In the genomic region with DNA sequence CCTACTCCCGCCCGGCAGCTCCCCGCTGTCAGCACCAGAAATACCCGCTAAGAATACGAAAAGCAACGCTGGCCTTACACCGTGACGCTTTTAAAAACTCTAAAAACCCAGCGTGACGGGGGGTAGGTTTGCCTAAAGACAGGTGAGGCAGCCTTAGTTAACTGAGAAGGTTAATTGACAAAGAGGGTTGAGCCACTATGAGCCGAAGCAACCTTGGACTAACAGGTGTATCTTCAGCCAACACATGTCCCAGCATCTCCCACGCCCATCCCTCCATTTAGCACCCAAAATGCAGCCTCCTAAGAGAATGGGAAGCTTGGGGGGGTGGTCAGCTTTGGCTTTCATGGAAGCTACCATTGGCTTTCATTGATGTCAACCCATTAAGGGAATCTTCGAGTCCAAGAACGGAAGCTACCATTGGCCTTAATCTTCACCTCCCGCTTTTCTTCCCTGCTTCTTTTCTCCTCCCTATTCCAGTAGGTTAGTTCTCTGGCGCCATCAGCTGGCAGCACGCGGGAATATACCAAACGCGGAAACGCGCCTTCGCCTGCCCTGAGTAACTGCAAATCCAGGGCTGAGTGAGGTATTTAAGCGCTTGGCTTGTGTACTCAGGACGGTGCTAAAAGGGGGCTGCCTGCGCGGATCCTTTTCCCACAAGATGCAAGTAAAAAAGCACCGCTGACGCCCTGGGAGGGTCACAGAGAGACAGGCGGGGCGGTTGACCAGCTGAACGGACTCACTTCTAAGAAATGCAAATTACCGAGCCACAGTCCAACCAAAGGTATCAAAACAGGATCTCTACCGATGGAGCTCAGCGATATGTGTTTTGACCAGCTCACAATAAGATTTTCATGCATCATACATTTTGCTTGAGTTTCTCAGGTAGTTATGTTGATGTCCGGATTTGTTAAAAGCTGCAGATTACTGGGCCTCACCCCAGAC, we compare ENCODE assay signal across 9 cellular contexts. TPM values are rescaled to one million over a fixed set of nuclear protein-coding genes. Genes with fewer than 3 reads are reported as not detected.
A peak's percentile ranks its signal among the peaks of the same experiment; 100 is the strongest.
DNase-seq lines count a peak whose midpoint lies in the region; ATAC-seq and TF ChIP-seq lines count a peak whose summit lies in the region.
"Had no signal": no experiment of that assay in that cellular context is flagged by ENCODE, and none has a peak within 500 bp of the region (broad histone marks: within the 10 kb centered on the region; RNA-seq: fewer than 3 reads in every experiment).

No MANE protein-coding gene starts in this region.

- ATAC-seq in HG02981 (IDR thresholded peaks at IDR 0.05; ENCODE audit: unreplicated experiment) (peak; percentile 52), PC-3 (peak; percentile 81), right lobe of liver (peak; percentile 94 to 97 (median 95))
- ATAC-seq: gastrocnemius medialis had no signal

- H2AFZ ChIP-seq in PC-3 (ENCODE audit: low read length), result peak overlapping the region; percentile 59

- H3K9me3 Mint-ChIP-seq in activated CD4-positive, alpha-beta T cell treated with anti-CD3 and anti-CD28 coated beads, Interleukin-2, amount 10 ng/mL, durations not matched to agents 7 days and 5 days, result no peaks in the 10 kb centered on the region

- H3K79me2 ChIP-seq in PC-3 (ENCODE audit: low read length), result no peaks in the 10 kb centered on the region

- H3K27me3 ChIP-seq in PC-3 (ENCODE audit: low read length) (peaks cover 20% of the 10 kb centered on the region), right lobe of liver (no peaks in the 10 kb centered on the region), testis (no peaks in the 10 kb centered on the region)

- H3K4me1 Mint-ChIP-seq in activated CD4-positive, alpha-beta T cell treated with anti-CD3 and anti-CD28 coated beads, Interleukin-2, amount 10 ng/mL, durations not matched to agents 7 days and 5 days, result no peaks in the 10 kb centered on the region

- H3K27me3 Mint-ChIP-seq in activated CD4-positive, alpha-beta T cell treated with anti-CD3 and anti-CD28 coated beads, Interleukin-2, amount 10 ng/mL, durations not matched to agents 7 days and 5 days, result peaks cover 35% of the 10 kb centered on the region

- H4K20me1 ChIP-seq in PC-3 (ENCODE audit: low read length), result no peaks in the 10 kb centered on the region

- no TSS peak for BruUV-seq in PC-3 (replicated peaks; lab: Mats Ljungman, UMichigan)

- H3K4me3 ChIP-seq in PC-3 (ENCODE audit: low read length), result no peak overlapping the region
- peak overlapping the region in 1 of 3 donors; percentile 39 for H3K4me3 ChIP-seq in right lobe of liver
- peak overlapping the region; percentile 25 to 26 for H3K4me3 ChIP-seq in testis
- H3K4me3 ChIP-seq: gastrocnemius medialis had no signal

- peak; percentile 90 for TF ChIP-seq CTCF in PC-3 (conservative IDR thresholded peaks at IDR 0.05; ENCODE audit: low read depth, low read length)
- TF ChIP-seq CTCF in right lobe of liver (IDR thresholded peaks at IDR 0.05), result peak; percentile 52 to 76 (median 64)
- TF ChIP-seq CTCF in testis (IDR thresholded peaks at IDR 0.05), result peak in 1 of 3 experiments; percentile 57

- H3K9me2 ChIP-seq in PC-3 (replicated peaks; ENCODE audit: low read length), result no peaks in the 10 kb centered on the region

- CTCF ChIA-PET in activated CD4-positive, alpha-beta T cell treated with anti-CD3 and anti-CD28 coated beads, Interleukin-2, amount 10 ng/mL, durations not matched to agents 7 days and 5 days (lab: Charles Lee), result no interaction called here
- CTCF ChIA-PET in PC-3 (lab: Charles Lee), result interaction anchor here (0.6 to 1.5 kb wide), 3 partner anchors 71 to 257 kb away, joined by 3 to 7 read pairs (median 5); no protein-coding TSS in a partner anchor

- H3K9ac ChIP-seq in PC-3 (ENCODE audit: low read length), result no peak overlapping the region

- H3K36me3 ChIP-seq in PC-3 (ENCODE audit: low read depth, low read length) (no peaks in the 10 kb centered on the region), right lobe of liver (no peaks in the 10 kb centered on the region), testis (ENCODE audit: low read depth, missing control alignments) (no peaks in the 10 kb centered on the region)
- H3K36me3 ChIP-seq: gastrocnemius medialis had no signal

- no peak for TF ChIP-seq POLR2A in right lobe of liver (IDR thresholded peaks at IDR 0.05)
- no peak for TF ChIP-seq POLR2A in testis (IDR thresholded peaks at IDR 0.05)

- no peaks in the 10 kb centered on the region for H3F3A ChIP-seq in PC-3 (ENCODE audit: low read length, unreplicated experiment)

- H3K4me1 ChIP-seq in PC-3 (ENCODE audit: insufficient read depth, low read length) (no peaks in the 10 kb centered on the region; the same call in 1 of the 2 replicates), right lobe of liver (peaks cover 0 to 11% (median 3%) of the 10 kb centered on the region in 4 donors), testis (peaks cover 3% of the 10 kb centered on the region)
- H3K4me1 ChIP-seq: gastrocnemius medialis had no signal

- no peak overlapping the region for H3K4me3 Mint-ChIP-seq in activated CD4-positive, alpha-beta T cell treated with anti-CD3 and anti-CD28 coated beads, Interleukin-2, amount 10 ng/mL, durations not matched to agents 7 days and 5 days

- no peaks in the 10 kb centered on the region for H3K9me3 ChIP-seq in PC-3 (ENCODE audit: low read length)
- H3K9me3 ChIP-seq in right lobe of liver, result no peaks in the 10 kb centered on the region
- H3K9me3 ChIP-seq in testis, result no peaks in the 10 kb centered on the region
- H3K9me3 ChIP-seq: gastrocnemius medialis had no signal

- no peak overlapping the region for H3K27ac ChIP-seq in PC-3 (ENCODE audit: low read length)
- H3K27ac ChIP-seq in right lobe of liver, result no peak overlapping the region
- H3K27ac ChIP-seq in testis, result no peak overlapping the region
- H3K27ac ChIP-seq: gastrocnemius medialis had no signal

- no peak overlapping the region for H3K27ac Mint-ChIP-seq in activated CD4-positive, alpha-beta T cell treated with anti-CD3 and anti-CD28 coated beads, Interleukin-2, amount 10 ng/mL, durations not matched to agents 7 days and 5 days

- 15% methylated on average over 33 of the region's 36 CpGs for WGBS in right lobe of liver (ENCODE audit: insufficient coverage, low coverage, low lambda C conversion rate, missing lambda C conversion rate)
- WGBS in testis, 2 donors, result 23 to 31% methylated on average over 36 of the region's 36 CpGs

- peak overlapping the region; percentile 49 for H3K4me2 ChIP-seq in PC-3 (ENCODE audit: low read length)

- POLR2A ChIA-PET in activated CD4-positive, alpha-beta T cell treated with anti-CD3 and anti-CD28 coated beads, Interleukin-2, amount 10 ng/mL, durations not matched to agents 7 days and 5 days (lab: Charles Lee), result no interaction called here
- POLR2A ChIA-PET in PC-3 (lab: Charles Lee; ENCODE audit: unreplicated experiment), result no interaction called here

- no peaks in the 10 kb centered on the region for H3K36me3 Mint-ChIP-seq in activated CD4-positive, alpha-beta T cell treated with anti-CD3 and anti-CD28 coated beads, Interleukin-2, amount 10 ng/mL, durations not matched to agents 7 days and 5 days (ENCODE audit: low read depth)

- DNase-seq in activated CD4-positive, alpha-beta T cell treated with anti-CD3 and anti-CD28 coated beads, Interleukin-2, amount 10 ng/mL, durations not matched to agents 7 days and 5 days, result peak; percentile 48
- no peak for DNase-seq in activated CD4-positive, alpha-beta T cell treated with anti-CD3 and anti-CD28 coated beads, Interleukin-2, amount 50 U/mL, for 4 hours
- peak; percentile 96 for DNase-seq in PC-3
- peak; percentile 81 for DNase-seq in dedifferentiated amniotic fluid mesenchymal stem cell (ENCODE audit: extremely low spot score)
- DNase-seq in right lobe of liver, result peak; percentile 75 to 85 (median 82)
- peak; percentile 89 for DNase-seq in testis
- DNase-seq in NCI-H1930 (lab: John Stamatoyannopoulos, UW), result no peak

- intact Hi-C loops in PC-3 (cut with micrococcal nuclease), result loop anchor here (2.0 kb wide), 1 partner anchor 246 kb away; no protein-coding TSS in a partner anchor
- intact Hi-C loops in right lobe of liver (cut with DNase I), result no loop called here
- intact Hi-C loops in testis (cut with DNase I; ENCODE audit: low total_unique reads), result no loop called here

RNA-seq across cellular contexts. Expression of gene GLYATL1, which starts 38.5 kb away (rescaled TPM):
- not detected for total RNA-seq in activated CD4-positive, alpha-beta T cell treated with anti-CD3 and anti-CD28 coated beads, Interleukin-2, amount 10 ng/mL, durations not matched to agents 7 days and 5 days
- total RNA-seq in PC-3 (2014; rRNA removed) (not detected in 2 replicates), right lobe of liver (100 to 1,000 TPM; 200 to 425 (median 351) TPM), testis (1 to 10 TPM in 1 of 2 donors, not detected in 1; 1.4 TPM)
- 0.40 TPM for polyA plus RNA-seq in testis (ENCODE audit: insufficient read depth, low read depth, low replicate concordance)

RNA-seq across cellular contexts. Expression of gene GLYATL2, which starts 56.2 kb away (rescaled TPM):
- not detected for total RNA-seq in activated CD4-positive, alpha-beta T cell treated with anti-CD3 and anti-CD28 coated beads, Interleukin-2, amount 10 ng/mL, durations not matched to agents 7 days and 5 days
- total RNA-seq in PC-3 (2014; rRNA removed) (0.33 TPM in 1 of 2 replicates, not detected in the other), right lobe of liver (not detected), testis (under 1 TPM; 0.12 to 0.63 TPM)
- polyA plus RNA-seq in testis (ENCODE audit: insufficient read depth, low read depth, low replicate concordance), result not detected
- total RNA-seq: gastrocnemius medialis had no signal

Comparison
In these comparisons a context has a peak if more than half of its experiments do, and no peak if none do; other contexts are left out.
1. DNase-seq: peak in activated CD4-positive, alpha-beta T cell treated with anti-CD3 and anti-CD28 coated beads, Interleukin-2, amount 10 ng/mL, durations not matched to agents 7 days and 5 days (single experiment), PC-3 (single experiment), dedifferentiated amniotic fluid mesenchymal stem cell (single experiment), right lobe of liver (3 of 3) and testis (single experiment); none in activated CD4-positive, alpha-beta T cell treated with anti-CD3 and anti-CD28 coated beads, Interleukin-2, amount 50 U/mL, for 4 hours (0 of 2) and NCI-H1930 (0 of 2).
2. RNA of gene GLYATL1, which starts 38.5 kb away (total RNA-seq): 200 to 425 TPM in right lobe of liver; 1.4 TPM in testis, not detected in PC-3 and not detected in activated CD4-positive, alpha-beta T cell treated with anti-CD3 and anti-CD28 coated beads, Interleukin-2, amount 10 ng/mL, durations not matched to agents 7 days and 5 days; every median in the first group is over 10 times any median in the second.
3. Peak in every context shown above with its lines, with median percentiles within 50 percentile points of each other: ATAC-seq.